ENCODE assay signal across 19 cellular contexts in genomic region chr10:93218386-93218785, GRCh38.
"Had no signal": no experiment of that assay in that cellular context is flagged by ENCODE, and none has a peak within 500 bp of the region (broad histone marks: within the 10 kb centered on the region; RNA-seq: fewer than 3 reads in every experiment).

No MANE protein-coding gene starts in this region.

- H3K9me3 ChIP-seq: esophagus squamous epithelium, gastroesophageal sphincter, pancreas, suprapubic skin, thyroid gland had no signal

- ATAC-seq: effector memory CD8-positive, alpha-beta T cell; gastroesophageal sphincter; natural killer cell treated with Interleukin-12 subunit alpha and Interleukin-12 subunit beta and Interleukin-15 and Interleukin-18, amount 100 ng/mL, for 72 hours; pancreas; right cardiac atrium had no signal

- H3K4me1 ChIP-seq: esophagus squamous epithelium, gastroesophageal sphincter, left ventricle myocardium inferior, neural progenitor cell, pancreas, suprapubic skin, thyroid gland had no signal

- H3K36me3 ChIP-seq: esophagus squamous epithelium, gastroesophageal sphincter, left ventricle myocardium inferior, neural progenitor cell, pancreas, suprapubic skin, thyroid gland had no signal

- DNase-seq: effector memory CD8-positive, alpha-beta T cell; esophagus squamous epithelium; foreskin fibroblast; glutamatergic neuron; left ventricle myocardium inferior; mesenchymal stem cell; midbrain; nucleus accumbens; pancreas; right cardiac atrium; stimulated activated CD4-positive, alpha-beta T cell treated with anti-CD3 and anti-CD28 coated beads, Interleukin-2, amount 100 ng/mL, for 48 hours; stimulated activated naive CD4-positive, alpha-beta T cell treated with Interleukin-2 at 50 U/mL for 16 hours; thyroid gland had no signal

- H3K4me3 ChIP-seq: esophagus squamous epithelium, gastroesophageal sphincter, left ventricle myocardium inferior, lung, neural progenitor cell, pancreas, smooth muscle cell, suprapubic skin, thyroid gland had no signal

- H3K27me3 ChIP-seq: esophagus squamous epithelium, gastroesophageal sphincter, neural progenitor cell, pancreas, suprapubic skin, thyroid gland had no signal

- H3K27ac ChIP-seq: esophagus squamous epithelium, gastroesophageal sphincter, left ventricle myocardium inferior, neural progenitor cell, pancreas, suprapubic skin, thyroid gland had no signal
